In the genomic region with DNA sequence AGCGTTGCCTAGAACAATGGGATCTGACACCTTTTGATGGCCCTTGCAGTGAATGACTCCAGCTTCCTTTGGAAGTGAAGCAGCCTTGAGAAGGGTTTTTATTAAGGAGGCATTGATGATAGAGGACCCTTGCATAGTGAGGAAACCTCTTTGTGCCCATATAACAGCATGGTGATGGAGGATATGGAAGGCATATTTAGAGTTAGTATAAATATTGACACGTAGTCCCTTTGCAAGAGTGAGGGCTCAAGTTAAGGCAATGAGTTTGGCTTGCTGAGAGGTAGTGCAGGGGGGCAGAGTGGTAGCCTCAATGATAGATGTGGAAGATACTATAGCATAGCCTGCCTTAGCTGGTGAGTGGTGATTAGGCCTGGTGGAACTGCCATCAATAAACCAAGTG, we compare ENCODE assay signal across 3 cellular contexts.
A peak's percentile ranks its signal among the peaks of the same experiment; 100 is the strongest.
DNase-seq lines count a peak whose midpoint lies in the region; ATAC-seq and TF ChIP-seq lines count a peak whose summit lies in the region.
"Not testable (repeated sequence)": the region's sequence is repeated elsewhere in the genome, so short reads cannot be mapped to it uniquely, and the experiment has no call there.

No MANE protein-coding gene starts in this region.

- intact Hi-C loops in HCT116 (cut with micrococcal nuclease): not testable (repeated sequence)

- not testable (repeated sequence) for H3K4me3 ChIP-seq in HCT116 (replicated peaks in 1 of 2; ENCODE audit: low read depth in 1 of 2, low read length in 2 of 2); HEK293 (ENCODE audit: low read depth, low read length)

- not testable (repeated sequence) for TF ChIP-seq RAD21 in HCT116 (IDR thresholded peaks at IDR 0.05; ENCODE audit: low read depth)

- not testable (repeated sequence) for ATAC-seq in HCT116

- POLR2A ChIA-PET in HCT116 (lab: Charles Lee); HEK293 (lab: Yijun Ruan, JAX): not testable (repeated sequence)

- H3K9me3 ChIP-seq in HCT116 (ENCODE audit: control insufficient read depth in 1 of 2, insufficient read depth in 1 of 2, low read depth in 1 of 2, low read length in 2 of 2); HEK293 (ENCODE audit: control insufficient read depth, insufficient read depth, low read depth, low read length): not testable (repeated sequence)

- not testable (repeated sequence) for TF ChIP-seq CTCF in HCT116 (IDR thresholded peaks at IDR 0.05 in 2 of 3, conservative IDR thresholded peaks at IDR 0.05 in 1 of 3; ENCODE audit: borderline replicate concordance in 1 of 3, insufficient read depth in 1 of 3, low read depth in 2 of 3, low read length in 2 of 3); HEK293 (tag by site-specific recombination; IDR thresholded peaks at IDR 0.05)

- not testable (repeated sequence) for BruUV-seq in HCT116 (replicated peaks; lab: Mats Ljungman, UMichigan)

- H2AFZ ChIP-seq in HCT116 (ENCODE audit: low read depth, low read length, poor library complexity, severe bottlenecking): not testable (repeated sequence)

- not testable (repeated sequence) for TF ChIP-seq POLR2A in HCT116 (IDR thresholded peaks at IDR 0.05; ENCODE audit: borderline replicate concordance, extremely low read depth, insufficient read depth, insufficient read length)

- not testable (repeated sequence) for DNase-seq in HCT116 (ENCODE audit: low read depth, low spot score)
- DNase-seq in OCI-M1 (lab: John Stamatoyannopoulos, UW): peak; percentile 3

- not testable (repeated sequence) for H3K4me1 ChIP-seq in HCT116 (ENCODE audit: control insufficient read depth in 1 of 2, insufficient read depth in 2 of 2, low read length in 2 of 2); HEK293 (ENCODE audit: control insufficient read depth, insufficient read depth, low read length)

- H3K4me2 ChIP-seq in HCT116 (ENCODE audit: low read length): not testable (repeated sequence)

- not testable (repeated sequence) for H3K9me2 ChIP-seq in HCT116 (ENCODE audit: insufficient read depth)

- RAD21 ChIA-PET in HCT116 (lab: Charles Lee; ENCODE audit: low non-redundant PET in 1 of 2, low total read pairs in 2 of 2, uncharacterized antibody in 2 of 2, unreplicated experiment in 2 of 2): not testable (repeated sequence)

- not testable (repeated sequence) for H3K36me3 ChIP-seq in HCT116 (ENCODE audit: control insufficient read depth in 1 of 2, insufficient read depth in 2 of 2, low read length in 2 of 2); HEK293 (ENCODE audit: control insufficient read depth in 2 of 2, insufficient read depth in 1 of 2, low read length in 2 of 2)

- H4K20me1 ChIP-seq in HCT116 (ENCODE audit: insufficient read depth): not testable (repeated sequence)

- H3K27ac ChIP-seq in HCT116 (ENCODE audit: low read depth, low read length); HEK293 (ENCODE audit: extremely low read depth, low read depth, low read length): not testable (repeated sequence)

- not testable (repeated sequence) for H3K9ac ChIP-seq in HCT116 (ENCODE audit: low read length)

- not testable (repeated sequence) for H3K27me3 ChIP-seq in HCT116 (ENCODE audit: insufficient read depth, low read length)

- not testable (repeated sequence) for H3K79me2 ChIP-seq in HCT116 (ENCODE audit: insufficient read depth, low read length)

- CTCF ChIA-PET in HCT116 (lab: Charles Lee): not testable (repeated sequence)
- CTCF ChIA-PET in HEK293 (lab: Yijun Ruan, JAX): interaction anchor here (1.3 to 1.6 kb wide), 2 partner anchors 9 to 12 kb away, joined by 4 to 6 read pairs; no protein-coding TSS in a partner anchor

TF ChIP-seq in HCT116, 20 proteins besides CTCF, POLR2A, EP300 and RAD21:
- peak; percentile 19; the same call in 1 of the 2 replicates for TF ChIP-seq CBX3 (IDR thresholded peaks at IDR 0.05; ENCODE audit: low read depth)

TF ChIP-seq in HEK293, 187 proteins besides CTCF, POLR2A, EP300 and RAD21:
- TF ChIP-seq ZNF600 (tag by site-specific recombination; IDR thresholded peaks at IDR 0.05): peak; percentile 90
